In the genomic region with DNA sequence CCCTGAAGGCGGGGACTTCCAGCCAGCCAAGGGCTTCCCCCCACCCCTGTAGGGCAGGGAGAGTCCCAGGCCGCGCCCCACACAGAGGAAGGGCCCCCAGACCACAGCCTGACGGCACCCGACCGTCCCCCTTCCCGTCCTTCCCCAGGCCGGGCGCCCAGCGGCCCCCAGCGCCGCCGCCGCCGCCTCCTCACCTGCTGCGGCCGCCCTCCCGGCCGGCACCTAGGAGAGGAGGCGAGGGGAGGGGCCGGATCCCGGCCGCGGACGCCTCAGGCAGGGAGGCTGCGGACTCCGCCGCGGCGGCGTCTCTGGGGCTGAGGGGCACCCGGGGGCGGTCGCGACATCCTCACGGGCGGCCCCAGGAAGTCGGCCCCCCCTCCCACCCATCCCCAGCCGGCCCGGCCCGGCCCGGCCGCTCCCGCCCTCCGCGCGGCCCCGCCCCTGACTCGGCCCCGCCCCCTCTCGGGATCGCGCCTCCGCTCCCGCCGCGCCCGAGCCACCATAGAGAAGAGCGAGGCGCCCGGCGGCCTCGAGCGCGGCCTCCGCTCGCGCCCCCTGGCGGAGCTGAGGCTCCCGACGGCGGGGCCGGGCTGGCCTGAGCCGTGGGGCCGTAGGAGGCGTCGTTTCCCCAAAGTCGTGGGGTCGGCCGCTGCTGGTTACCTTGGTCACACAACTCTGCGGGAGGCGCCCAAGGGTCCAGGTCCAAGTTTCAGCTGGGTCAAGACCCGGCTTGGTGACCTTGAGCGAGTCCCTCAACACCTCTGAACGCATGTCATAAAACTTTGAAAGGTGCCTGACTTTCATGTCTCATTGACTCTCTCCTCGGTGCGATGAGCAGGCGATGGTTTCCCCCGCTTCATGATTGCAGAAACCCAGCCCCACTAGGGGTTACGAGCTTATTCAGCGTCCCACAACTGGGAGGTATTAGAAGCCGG, we compare ENCODE assay signal across 8 cellular contexts. TPM values are rescaled to one million over a fixed set of nuclear protein-coding genes. Genes with fewer than 3 reads are reported as not detected.
DNase-seq lines count a peak whose midpoint lies in the region; ATAC-seq and TF ChIP-seq lines count a peak whose summit lies in the region.

No MANE protein-coding gene starts in this region.

- H4K91ac ChIP-seq in mesenchymal stem cell (ENCODE audit: low read length): peak overlapping the region; percentile 98

- H3K14ac ChIP-seq in mesenchymal stem cell (ENCODE audit: low read length in 2 of 2): peak overlapping the region in 1 of 2 experiments; percentile 87

- peaks cover 3% of the 10 kb centered on the region for H3K79me1 ChIP-seq in mesenchymal stem cell (replicated peaks; ENCODE audit: low read length, poor library complexity, severe bottlenecking)

- peak overlapping the region; percentile 85 for H3K9ac ChIP-seq in mesenchymal stem cell (ENCODE audit: low read length)

- peaks cover 7% of the 10 kb centered on the region for H3K36me3 Mint-ChIP-seq in CD8-positive, alpha-beta T cell

- peaks cover 43% of the 10 kb centered on the region for H3K4me1 Mint-ChIP-seq in CD8-positive, alpha-beta T cell (ENCODE audit: low read depth)

- H3K23ac ChIP-seq in mesenchymal stem cell (ENCODE audit: low read length in 2 of 2): peak overlapping the region in 1 of 2 experiments; percentile 86

- H4K8ac ChIP-seq in mesenchymal stem cell (ENCODE audit: low read length): peak overlapping the region; percentile 85

- peak; percentile 78 for ATAC-seq in CD8-positive, alpha-beta T cell
- peak; percentile 70 for ATAC-seq in GM19395 (IDR thresholded peaks at IDR 0.05; ENCODE audit: unreplicated experiment)
- ATAC-seq in HG03520 (IDR thresholded peaks at IDR 0.05; ENCODE audit: unreplicated experiment): peak; percentile 67

- H3K27ac ChIP-seq in CD8-positive, alpha-beta T cell (ENCODE audit: low read depth, low read length): peak overlapping the region; percentile 65
- peak overlapping the region; percentile 97 for H3K27ac ChIP-seq in effector memory CD4-positive, alpha-beta T cell (ENCODE audit: insufficient read depth, low read length, poor library complexity, severe bottlenecking)
- peak overlapping the region; percentile 91 for H3K27ac ChIP-seq in mesenchymal stem cell (ENCODE audit: low read length, poor library complexity, severe bottlenecking)

- H3K27me3 Mint-ChIP-seq in CD8-positive, alpha-beta T cell (ENCODE audit: low read depth): no peaks in the 10 kb centered on the region

- peak overlapping the region; percentile 86 for H2AFZ ChIP-seq in mesenchymal stem cell (ENCODE audit: low read depth, low read length)

- H2AK5ac ChIP-seq in mesenchymal stem cell (ENCODE audit: low read length, severe bottlenecking): peak overlapping the region; percentile 60

- H3K4me1 ChIP-seq in CD8-positive, alpha-beta T cell (ENCODE audit: insufficient read depth, low read length): peaks cover 27% of the 10 kb centered on the region
- peaks cover 18% of the 10 kb centered on the region for H3K4me1 ChIP-seq in effector memory CD4-positive, alpha-beta T cell (ENCODE audit: control insufficient read depth, insufficient read depth, low read length, poor library complexity, severe bottlenecking)
- H3K4me1 ChIP-seq in mesenchymal stem cell (ENCODE audit: control insufficient read depth, insufficient read depth, low read depth, low read length): peaks cover 17% of the 10 kb centered on the region

- no peaks in the 10 kb centered on the region for H3K36me3 ChIP-seq in CD8-positive, alpha-beta T cell (ENCODE audit: insufficient read depth, low read length)
- H3K36me3 ChIP-seq in effector memory CD4-positive, alpha-beta T cell (ENCODE audit: control insufficient read depth, insufficient read depth, low read length): no peaks in the 10 kb centered on the region
- no peaks in the 10 kb centered on the region for H3K36me3 ChIP-seq in mesenchymal stem cell (ENCODE audit: control insufficient read depth in 1 of 2, insufficient read depth in 2 of 2, low read depth in 1 of 2, low read length in 2 of 2)

- H3K27ac Mint-ChIP-seq in CD8-positive, alpha-beta T cell: peak overlapping the region; percentile 98

- no peaks in the 10 kb centered on the region for H3K9me3 Mint-ChIP-seq in CD8-positive, alpha-beta T cell

- peak overlapping the region; percentile 89 for H2BK5ac ChIP-seq in mesenchymal stem cell (ENCODE audit: low read depth, low read length, poor library complexity, severe bottlenecking)

- H2BK15ac ChIP-seq in mesenchymal stem cell (ENCODE audit: low read depth, poor library complexity, severe bottlenecking): peak overlapping the region; percentile 97

- peak overlapping the region; percentile 92 to 93 for H3K18ac ChIP-seq in mesenchymal stem cell (ENCODE audit: low read depth in 1 of 2, low read length in 2 of 2)

- H3K4me3 ChIP-seq in CD8-positive, alpha-beta T cell (ENCODE audit: low read depth, low read length): peak overlapping the region; percentile 68
- peak overlapping the region; percentile 69 for H3K4me3 ChIP-seq in effector memory CD4-positive, alpha-beta T cell (ENCODE audit: insufficient read depth, low read depth, low read length, poor library complexity, severe bottlenecking)
- H3K4me3 ChIP-seq in mesenchymal stem cell (ENCODE audit: insufficient read depth in 1 of 2, low read depth in 1 of 2, low read length in 2 of 2): peak overlapping the region; percentile 85 to 86

- POLR2A ChIA-PET in CD8-positive, alpha-beta T cell (lab: Charles Lee): interaction anchor here (0.6 to 2.0 kb wide), 18 partner anchors 10 to 153 kb away, joined by 3 to 13 read pairs (median 5); a partner anchor contains a TSS

- peak overlapping the region; percentile 57 to 83 for H2BK12ac ChIP-seq in mesenchymal stem cell (ENCODE audit: low read length in 2 of 2)

- no peaks in the 10 kb centered on the region for H3K9me3 ChIP-seq in CD8-positive, alpha-beta T cell (ENCODE audit: low read length)
- H3K9me3 ChIP-seq in effector memory CD4-positive, alpha-beta T cell (ENCODE audit: control insufficient read depth, low read length): no peaks in the 10 kb centered on the region
- H3K9me3 ChIP-seq in mesenchymal stem cell (ENCODE audit: control insufficient read depth, low read length): no peaks in the 10 kb centered on the region

- intact Hi-C loops in CD8-positive, alpha-beta T cell (cut with DNase I, micrococcal nuclease): loop anchor here (1.0 to 5.0 kb wide), 11 partner anchors 16 to 718 kb away; a partner anchor contains a TSS

- CTCF ChIA-PET in CD8-positive, alpha-beta T cell (lab: Charles Lee): interaction anchor here (0.7 to 2.5 kb wide), 32 partner anchors 9 to 669 kb away, joined by 3 to 20 read pairs (median 5); a partner anchor contains a TSS

- TF ChIP-seq CTCF in CD8-positive, alpha-beta T cell (IDR thresholded peaks at IDR 0.05): peak; percentile 69

- peak overlapping the region; percentile 86 for H3K4me2 ChIP-seq in mesenchymal stem cell (ENCODE audit: low read length, poor library complexity, severe bottlenecking)

- H3K27me3 ChIP-seq in CD8-positive, alpha-beta T cell (ENCODE audit: insufficient read depth, low read length): no peaks in the 10 kb centered on the region
- no peaks in the 10 kb centered on the region for H3K27me3 ChIP-seq in effector memory CD4-positive, alpha-beta T cell (replicated peaks; ENCODE audit: control insufficient read depth, insufficient read depth, low read length, poor library complexity, severe bottlenecking)
- no peaks in the 10 kb centered on the region for H3K27me3 ChIP-seq in mesenchymal stem cell (ENCODE audit: control insufficient read depth in 1 of 2, insufficient read depth in 1 of 2, low read length in 2 of 2)

- H3K4me3 Mint-ChIP-seq in CD8-positive, alpha-beta T cell: peak overlapping the region; percentile 97

- peak overlapping the region; percentile 83 to 97 for H3K4ac ChIP-seq in mesenchymal stem cell (ENCODE audit: low read depth in 1 of 2, low read length in 2 of 2)

- WGBS in mesenchymal stem cell: 7% methylated on average over 51 of the region's 92 CpGs

- peak overlapping the region; percentile 94 for H2BK120ac ChIP-seq in mesenchymal stem cell (ENCODE audit: low read depth, low read length)

- peak; percentile 81 to 96 (median 89) for DNase-seq in CD8-positive, alpha-beta T cell
- DNase-seq in NCI-H82 treated with DMSO at 0.1 percent for 48 hours (lab: John Stamatoyannopoulos, UW; ENCODE audit: unreplicated experiment) (peak; percentile 37), mesenchymal stem cell (peak; percentile 79)
- peak; percentile 96 for DNase-seq in activated CD8-positive, alpha-beta memory T cell treated with anti-CD3 and anti-CD28 coated beads for 24 hours
- peak; percentile 82 to 88 (median 84) for DNase-seq in effector memory CD4-positive, alpha-beta T cell
- peak; percentile 77 for DNase-seq in stimulated activated CD8-positive, alpha-beta memory T cell treated with anti-CD3 and anti-CD28 coated beads, Interleukin-15, amount 100 ng/mL, for 1 hour (ENCODE audit: low read depth)

RNA-seq across cellular contexts. Expression of a gene that starts 25.7 kb away (rescaled TPM):
- total RNA-seq in CD8-positive, alpha-beta T cell: 10 to 100 TPM; 55.2 to 64.4 TPM
- polyA plus RNA-seq in mesenchymal stem cell (2013, experiment 1 of 2): 11.5 TPM
- 12.7 TPM for polyA plus RNA-seq in mesenchymal stem cell (2013, experiment 2 of 2)

RNA-seq across cellular contexts. Expression of a gene that starts 30.5 kb away (rescaled TPM):
- 1 to 10 TPM; 6.9 to 8.7 TPM for total RNA-seq in CD8-positive, alpha-beta T cell
- polyA plus RNA-seq in mesenchymal stem cell (2013, experiment 1 of 2): 6.5 TPM
- polyA plus RNA-seq in mesenchymal stem cell (2013, experiment 2 of 2): 6.3 TPM

RNA-seq across cellular contexts. Expression of a gene that starts 32.2 kb away (rescaled TPM):
- total RNA-seq in CD8-positive, alpha-beta T cell: not detected
- not detected for polyA plus RNA-seq in mesenchymal stem cell (2013, experiment 1 of 2)
- polyA plus RNA-seq in mesenchymal stem cell (2013, experiment 2 of 2): not detected

RNA-seq across cellular contexts. Expression of a gene that starts 52.9 kb away (rescaled TPM):
- total RNA-seq in CD8-positive, alpha-beta T cell: 10 to 100 TPM in 1 of 2 experiments, 1 to 10 TPM in 1; 9.4 to 11.3 TPM
- 7.2 TPM for polyA plus RNA-seq in mesenchymal stem cell (2013, experiment 1 of 2)
- polyA plus RNA-seq in mesenchymal stem cell (2013, experiment 2 of 2): 7.4 TPM

RNA-seq across cellular contexts. Expression of a gene that starts 58.4 kb away (rescaled TPM):
- under 1 TPM; 0.19 to 0.38 TPM for total RNA-seq in CD8-positive, alpha-beta T cell
- under 0.01 TPM for polyA plus RNA-seq in mesenchymal stem cell (2013, experiment 1 of 2)
- polyA plus RNA-seq in mesenchymal stem cell (2013, experiment 2 of 2): not detected

Comparison
In these comparisons a context has a peak if more than half of its experiments do, and no peak if none do; other contexts are left out.
1. Peak in every context shown above with its lines: DNase-seq, ATAC-seq, H3K4me3 ChIP-seq and H3K27ac ChIP-seq.
2. DNase-seq: peak in every context shown above with its lines; median percentile 96 in activated CD8-positive, alpha-beta memory T cell treated with anti-CD3 and anti-CD28 coated beads for 24 hours; 89 in CD8-positive, alpha-beta T cell; 84 in effector memory CD4-positive, alpha-beta T cell; 79 in mesenchymal stem cell; 77 in stimulated activated CD8-positive, alpha-beta memory T cell treated with anti-CD3 and anti-CD28 coated beads, Interleukin-15, amount 100 ng/mL, for 1 hour; 37 in NCI-H82 treated with DMSO at 0.1 percent for 48 hours.